ENCODE assay signal across 17 cellular contexts in the genomic region with DNA sequence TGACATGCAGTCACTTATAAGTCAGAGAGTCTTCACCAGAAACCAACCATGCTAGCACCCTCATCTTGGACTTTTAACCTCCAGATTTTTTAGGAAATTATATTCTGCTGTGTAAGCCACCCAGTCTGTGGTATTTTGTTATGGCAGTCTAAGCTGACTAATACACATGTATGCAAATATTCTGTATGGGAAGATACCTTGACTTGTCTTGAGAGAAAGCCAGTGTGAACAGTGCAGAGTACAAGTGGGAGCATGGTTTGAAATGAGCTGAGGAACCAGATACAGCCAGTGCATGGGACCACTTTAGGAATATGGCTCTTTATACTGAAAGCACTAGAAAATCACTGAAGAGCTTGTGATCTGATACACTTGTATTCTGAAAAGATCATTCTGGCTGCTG.
DNase-seq lines count a peak whose midpoint lies in the region; ATAC-seq and TF ChIP-seq lines count a peak whose summit lies in the region.
"Had no signal": no experiment of that assay in that cellular context is flagged by ENCODE, and none has a peak within 500 bp of the region (broad histone marks: within the 10 kb centered on the region; RNA-seq: fewer than 3 reads in every experiment).

No MANE protein-coding gene starts in this region.

- H3K9me3 ChIP-seq in sigmoid colon: no peaks in the 10 kb centered on the region
- H3K9me3 ChIP-seq: Caco-2, HAP-1 had no signal

- no peak overlapping the region for H3K4me3 Mint-ChIP-seq in activated T-helper 17 cell treated with anti-CD3 and anti-CD28 coated beads, Interleukin-2, amount 50 U/mL, for 72 hours
- H3K4me3 Mint-ChIP-seq: CD4-positive, alpha-beta T cell; IgD-negative memory B cell had no signal

- H3K9me3 Mint-ChIP-seq in activated T-helper 17 cell treated with anti-CD3 and anti-CD28 coated beads, Interleukin-2, amount 50 U/mL, for 72 hours: no peaks in the 10 kb centered on the region
- H3K9me3 Mint-ChIP-seq: CD4-positive, alpha-beta T cell; IgD-negative memory B cell had no signal

- TF ChIP-seq EP300 in sigmoid colon (IDR thresholded peaks at IDR 0.05): no peak

- peak; percentile 46 for ATAC-seq in HG02610 (IDR thresholded peaks at IDR 0.05; ENCODE audit: unreplicated experiment)
- ATAC-seq in HG02885 (IDR thresholded peaks at IDR 0.05; ENCODE audit: poor library complexity, unreplicated experiment): peak; percentile 23
- peak; percentile 48 for ATAC-seq in activated T-helper 17 cell treated with anti-CD3 and anti-CD28 coated beads, Interleukin-2, amount 50 U/mL, for 72 hours (replicated peaks)
- peak; percentile 37 for ATAC-seq in foreskin keratinocyte
- no peak for ATAC-seq in GM19397 (IDR thresholded peaks at IDR 0.05; ENCODE audit: unreplicated experiment)
- ATAC-seq: HepG2 had no signal

- H3K4me1 ChIP-seq in foreskin keratinocyte (no peaks in the 10 kb centered on the region), sigmoid colon (peaks cover 0 to 9% (median 5%) of the 10 kb centered on the region in 4 donors)
- H3K4me1 ChIP-seq: Caco-2, HAP-1 had no signal

- TF ChIP-seq CTCF in foreskin keratinocyte (conservative IDR thresholded peaks at IDR 0.05): no peak
- no peak for TF ChIP-seq CTCF in sigmoid colon (IDR thresholded peaks at IDR 0.05)

- H3K36me3 ChIP-seq in sigmoid colon: no peaks in the 10 kb centered on the region
- H3K36me3 ChIP-seq: HAP-1 had no signal

- H3K36me3 Mint-ChIP-seq in activated T-helper 17 cell treated with anti-CD3 and anti-CD28 coated beads, Interleukin-2, amount 50 U/mL, for 72 hours (ENCODE audit: low read depth): no peaks in the 10 kb centered on the region
- H3K36me3 Mint-ChIP-seq: IgD-negative memory B cell had no signal

- no peaks in the 10 kb centered on the region for H3K4me1 Mint-ChIP-seq in activated T-helper 17 cell treated with anti-CD3 and anti-CD28 coated beads, Interleukin-2, amount 50 U/mL, for 72 hours
- H3K4me1 Mint-ChIP-seq: IgD-negative memory B cell had no signal

- no peak for TF ChIP-seq POLR2A in sigmoid colon (IDR thresholded peaks at IDR 0.05)

- DNase-seq in foreskin keratinocyte (peak in 1 of 2 donors; percentile 11), sigmoid colon (no peak)
- no peak for DNase-seq in stimulated activated CD4-positive, alpha-beta T cell treated with anti-CD3 and anti-CD28 coated beads, Interleukin-15, amount 100 ng/mL, for 24 hours
- DNase-seq: ACHN; Caco-2; CD4-positive, alpha-beta T cell; DMS79; GDM1; KBM-7 had no signal

- no peaks in the 10 kb centered on the region for H3K27me3 ChIP-seq in foreskin keratinocyte
- H3K27me3 ChIP-seq in sigmoid colon: no peaks in the 10 kb centered on the region

- no peak overlapping the region for H3K27ac Mint-ChIP-seq in activated T-helper 17 cell treated with anti-CD3 and anti-CD28 coated beads, Interleukin-2, amount 50 U/mL, for 72 hours
- H3K27ac Mint-ChIP-seq: CD4-positive, alpha-beta T cell; IgD-negative memory B cell had no signal

- intact Hi-C loops in sigmoid colon (cut with DNase I): no loop called here

- H3K27ac ChIP-seq in foreskin keratinocyte: no peak overlapping the region
- H3K27ac ChIP-seq in sigmoid colon: no peak overlapping the region
- H3K27ac ChIP-seq: C4-2B had no signal

- no peak overlapping the region for H3K4me3 ChIP-seq in sigmoid colon
- H3K4me3 ChIP-seq: HAP-1 had no signal

- H3K27me3 Mint-ChIP-seq in activated T-helper 17 cell treated with anti-CD3 and anti-CD28 coated beads, Interleukin-2, amount 50 U/mL, for 72 hours: peaks cover 4% of the 10 kb centered on the region
- H3K27me3 Mint-ChIP-seq: CD4-positive, alpha-beta T cell; IgD-negative memory B cell had no signal
